10 cellular contexts compared by ENCODE assay signal in genomic region chr15:30985081-30985531, GRCh38. TPM values are rescaled to one million over a fixed set of nuclear protein-coding genes. Genes with fewer than 3 reads are reported as not detected.
DNase-seq lines count a peak whose midpoint lies in the region; ATAC-seq and TF ChIP-seq lines count a peak whose summit lies in the region.
"Had no signal": no experiment of that assay in that cellular context is flagged by ENCODE, and none has a peak within 500 bp of the region (broad histone marks: within the 10 kb centered on the region; RNA-seq: fewer than 3 reads in every experiment).

No MANE protein-coding gene starts in this region.

- DNase-seq in EH (ENCODE audit: low read depth) (peak; percentile 74), SK-MEL-5 (ENCODE audit: low read depth, low spot score) (peak; percentile 43), fibroblast of the aortic adventitia (ENCODE audit: low read depth) (peak; percentile 50), renal cortical epithelial cell (ENCODE audit: low read depth) (peak; percentile 39), cortex of kidney (lab: John Stamatoyannopoulos, UW) (no peak), NCI-H2107 (lab: John Stamatoyannopoulos, UW) (no peak)
- DNase-seq: brain microvascular endothelial cell, NCI-H1694 had no signal

- no peak for TF ChIP-seq CTCF in fibroblast of the aortic adventitia (IDR thresholded peaks at IDR 0.05; ENCODE audit: insufficient read depth, low read length)

- in situ Hi-C loops in SK-MEL-5 (cut with HindIII; ENCODE audit: low pct_unique_long_range_greater_than_20kb, low sequenced_read_pairs), result no loop called here

- no peak overlapping the region for H3K4me3 ChIP-seq in fibroblast of the aortic adventitia (ENCODE audit: low read depth, low read length)

- ATAC-seq in HG02678 (IDR thresholded peaks at IDR 0.05; ENCODE audit: unreplicated experiment) (no peak), GM18519 (IDR thresholded peaks at IDR 0.05; ENCODE audit: low FRiP score, unreplicated experiment) (no peak)

RNA-seq across cellular contexts. Expression of gene MTMR10, which starts 6.3 kb away (rescaled TPM):
- total RNA-seq in SK-MEL-5 (2014; rRNA removed; shearing (Covaris generic)), result 20.8 and 24.2 TPM in 2 replicates
- 13.1 and 15.9 TPM in 2 replicates for polyA plus RNA-seq in SK-MEL-5 (2015; cell fraction: cytosol; rRNA removed)
- 41.1 and 53.5 TPM in 2 replicates for polyA plus RNA-seq in SK-MEL-5 (2015; cell fraction: nucleus; rRNA removed)
- total RNA-seq in fibroblast of the aortic adventitia (ENCODE audit: low replicate concordance) (16.2 and 21.3 TPM in 2 replicates), renal cortical epithelial cell (30.0 and 96.4 TPM in 2 replicates)

Comparison
In these comparisons a context has a peak if more than half of its experiments do, and no peak if none do; other contexts are left out.
1. DNase-seq: peak in EH (single experiment), SK-MEL-5 (single experiment), fibroblast of the aortic adventitia (single experiment) and renal cortical epithelial cell (single experiment); none in cortex of kidney (single experiment) and NCI-H2107 (single experiment).